In genomic region chr3:197794115-197794514, GRCh38 we compare ENCODE assay signal across 21 cellular contexts. TPM values are rescaled to one million over a fixed set of nuclear protein-coding genes. Genes with fewer than 3 reads are reported as not detected.
A peak's percentile ranks its signal among the peaks of the same experiment; 100 is the strongest.
DNase-seq lines count a peak whose midpoint lies in the region; ATAC-seq and TF ChIP-seq lines count a peak whose summit lies in the region.
"Had no signal": no experiment of that assay in that cellular context is flagged by ENCODE, and none has a peak within 500 bp of the region (broad histone marks: within the 10 kb centered on the region; RNA-seq: fewer than 3 reads in every experiment).

No MANE protein-coding gene starts in this region.

- TF ChIP-seq CTCF in Loucy (conservative IDR thresholded peaks at IDR 0.05; ENCODE audit: low read length) = no peak

- H3K27me3 ChIP-seq in Loucy (ENCODE audit: insufficient read depth, low read length, poor library complexity, severe bottlenecking) (no peaks in the 10 kb centered on the region), endocrine pancreas (ENCODE audit: control insufficient read depth, insufficient read depth, low read length) (no peaks in the 10 kb centered on the region)
- H3K27me3 ChIP-seq: stomach had no signal

- H3K9me3 Mint-ChIP-seq in activated T-cell treated with anti-CD3 and anti-CD28 coated beads, Interleukin-2, amount 50 U/mL, for 4 hours = no peaks in the 10 kb centered on the region
- no peaks in the 10 kb centered on the region for H3K9me3 Mint-ChIP-seq in stimulated activated naive B cell treated with anti-CD40 and anti-IgM and Interleukin-4, amounts not matched to agents 10 μg/mL and 1 μg/mL and 100 μg/mL, for 72 hours
- H3K9me3 Mint-ChIP-seq: activated CD8-positive, alpha-beta T cell treated with anti-CD3 and anti-CD28 coated beads for 36 hours; activated naive CD4-positive, alpha-beta T cell treated with anti-CD3 and anti-CD28 coated beads, Interleukin-2, amount 10 ng/mL, durations not matched to agents 7 days and 5 days; effector memory CD8-positive, alpha-beta T cell had no signal

- H3K36me3 ChIP-seq in Loucy (ENCODE audit: insufficient read depth, low read length) = no peaks in the 10 kb centered on the region
- H3K36me3 ChIP-seq in endocrine pancreas (ENCODE audit: control insufficient read depth, insufficient read depth, low read length) = no peaks in the 10 kb centered on the region
- H3K36me3 ChIP-seq: stomach had no signal

- H3K27me3 Mint-ChIP-seq in activated T-cell treated with anti-CD3 and anti-CD28 coated beads, Interleukin-2, amount 50 U/mL, for 4 hours (ENCODE audit: low read depth) = no peaks in the 10 kb centered on the region
- no peaks in the 10 kb centered on the region for H3K27me3 Mint-ChIP-seq in stimulated activated naive B cell treated with anti-CD40 and anti-IgM and Interleukin-4, amounts not matched to agents 10 μg/mL and 1 μg/mL and 100 μg/mL, for 72 hours
- H3K27me3 Mint-ChIP-seq: activated CD8-positive, alpha-beta T cell treated with anti-CD3 and anti-CD28 coated beads for 36 hours; activated naive CD4-positive, alpha-beta T cell treated with anti-CD3 and anti-CD28 coated beads, Interleukin-2, amount 10 ng/mL, durations not matched to agents 7 days and 5 days; effector memory CD8-positive, alpha-beta T cell had no signal

- H3K4me1 ChIP-seq in Loucy (ENCODE audit: insufficient read depth, low read length, poor library complexity, severe bottlenecking) (peaks cover 47% of the 10 kb centered on the region), endocrine pancreas (ENCODE audit: control insufficient read depth, insufficient read depth, low read length) (peaks cover 6% of the 10 kb centered on the region)

- H3K36me3 Mint-ChIP-seq in activated T-cell treated with anti-CD3 and anti-CD28 coated beads, Interleukin-2, amount 50 U/mL, for 4 hours (ENCODE audit: insufficient read depth) = peaks cover 6% of the 10 kb centered on the region
- H3K36me3 Mint-ChIP-seq in stimulated activated naive B cell treated with anti-CD40 and anti-IgM and Interleukin-4, amounts not matched to agents 10 μg/mL and 1 μg/mL and 100 μg/mL, for 72 hours = peaks cover 8 to 37% of the 10 kb centered on the region in 2 donors

- H3K4me3 Mint-ChIP-seq in activated T-cell treated with anti-CD3 and anti-CD28 coated beads, Interleukin-2, amount 50 U/mL, for 4 hours = peak overlapping the region; percentile 24
- H3K4me3 Mint-ChIP-seq in stimulated activated naive B cell treated with anti-CD40 and anti-IgM and Interleukin-4, amounts not matched to agents 10 μg/mL and 1 μg/mL and 100 μg/mL, for 72 hours = peak overlapping the region; percentile 41 to 62
- H3K4me3 Mint-ChIP-seq: activated naive CD4-positive, alpha-beta T cell treated with anti-CD3 and anti-CD28 coated beads, Interleukin-2, amount 10 ng/mL, durations not matched to agents 7 days and 5 days had no signal

- no peak overlapping the region for H2AFZ ChIP-seq in Loucy (ENCODE audit: low read length)

- peaks cover 75% of the 10 kb centered on the region for H3K79me2 ChIP-seq in Loucy (ENCODE audit: insufficient read depth, low read length)

- H3K9ac ChIP-seq in Loucy (ENCODE audit: low read depth, low read length, poor library complexity, severe bottlenecking) (no peak overlapping the region), endocrine pancreas (ENCODE audit: control insufficient read depth, insufficient read depth, low read length) (no peak overlapping the region)
- H3K9ac ChIP-seq: KMS-11 had no signal

- H3K4me3 ChIP-seq in Loucy (ENCODE audit: low read length, poor library complexity, severe bottlenecking) = peak overlapping the region; percentile 65
- peak overlapping the region; percentile 45 for H3K4me3 ChIP-seq in endocrine pancreas (ENCODE audit: control insufficient read depth, insufficient read depth, low read length)
- H3K4me3 ChIP-seq: stomach had no signal

- H3K9me2 ChIP-seq in Loucy (replicated peaks; ENCODE audit: low read depth, low read length) = no peaks in the 10 kb centered on the region

- no peak for ATAC-seq in activated T-cell treated with anti-CD3 and anti-CD28 coated beads, Interleukin-2, amount 50 U/mL, for 4 hours
- ATAC-seq in stimulated activated naive B cell treated with anti-CD40 and anti-IgM and Interleukin-4, amounts not matched to agents 10 μg/mL and 1 μg/mL and 100 μg/mL, for 72 hours (replicated peaks) = peak; percentile 17 to 18
- ATAC-seq in GM18511 (IDR thresholded peaks at IDR 0.05; ENCODE audit: unreplicated experiment) = no peak
- ATAC-seq: left ventricle myocardium superior had no signal

- peaks cover 63% of the 10 kb centered on the region for H3K4me1 Mint-ChIP-seq in activated T-cell treated with anti-CD3 and anti-CD28 coated beads, Interleukin-2, amount 50 U/mL, for 4 hours (ENCODE audit: low read depth)
- peaks cover 39 to 78% of the 10 kb centered on the region in 2 donors for H3K4me1 Mint-ChIP-seq in stimulated activated naive B cell treated with anti-CD40 and anti-IgM and Interleukin-4, amounts not matched to agents 10 μg/mL and 1 μg/mL and 100 μg/mL, for 72 hours

- H4K20me1 ChIP-seq in Loucy (ENCODE audit: insufficient read depth, low read length, poor library complexity, severe bottlenecking) = peaks cover 12% of the 10 kb centered on the region

- peak overlapping the region; percentile 72 for H3K4me2 ChIP-seq in Loucy (ENCODE audit: low read depth, low read length, poor library complexity, severe bottlenecking)
- H3K4me2 ChIP-seq: KMS-11 had no signal

- no peak for DNase-seq in activated T-cell treated with anti-CD3 and anti-CD28 coated beads, Interleukin-2, amount 50 U/mL, for 4 hours
- no peak for DNase-seq in activated T-cell treated with anti-CD3 and anti-CD28 coated beads, Interleukin-2, amount 50 U/mL, for 48 hours
- no peak for DNase-seq in stimulated activated naive B cell treated with anti-CD40 and anti-IgM and Interleukin-4, amounts not matched to agents 10 μg/mL and 1 μg/mL and 100 μg/mL, for 72 hours
- DNase-seq in NCI-H1694 treated with DMSO at 0.1 percent for 48 hours (lab: John Stamatoyannopoulos, UW) (no peak), DMS53 (lab: John Stamatoyannopoulos, UW) (no peak)
- DNase-seq: activated CD4-positive, CD25-positive, alpha-beta regulatory T cell; activated CD8-positive, alpha-beta T cell treated with anti-CD3 and anti-CD28 coated beads for 36 hours; activated naive CD4-positive, alpha-beta T cell treated with anti-CD3 and anti-CD28 coated beads, Interleukin-2, amount 10 ng/mL, durations not matched to agents 7 days and 5 days; activated T-cell treated with anti-CD3 and anti-CD28 coated beads, Interleukin-2, amount 50 U/mL, for 1 hour; DMS153; effector memory CD8-positive, alpha-beta T cell; left ventricle myocardium superior; NCI-H1105; NCI-H524; stimulated activated CD4-positive, alpha-beta T cell treated with anti-CD3 and anti-CD28 coated beads, Interleukin-2, amount 100 ng/mL, for 24 hours; stomach; T-helper 2 cell had no signal

- peak overlapping the region; percentile 59 for H3K27ac Mint-ChIP-seq in stimulated activated naive B cell treated with anti-CD40 and anti-IgM and Interleukin-4, amounts not matched to agents 10 μg/mL and 1 μg/mL and 100 μg/mL, for 72 hours

- no peaks in the 10 kb centered on the region for H3K9me3 ChIP-seq in Loucy (ENCODE audit: insufficient read depth, low read depth, low read length)
- H3K9me3 ChIP-seq in endocrine pancreas (ENCODE audit: control insufficient read depth, low read length) = no peaks in the 10 kb centered on the region
- H3K9me3 ChIP-seq: stomach had no signal

- no peaks in the 10 kb centered on the region for H3F3A ChIP-seq in Loucy (ENCODE audit: low read depth)

RNA-seq across cellular contexts. Expression of gene LRCH3, which starts 3.1 kb away (rescaled TPM):
- 10 to 100 TPM; 33.7 to 43.9 (median 38.5) TPM for total RNA-seq in activated T-cell treated with anti-CD3 and anti-CD28 coated beads, Interleukin-2, amount 50 U/mL, for 4 hours

RNA-seq across cellular contexts. Expression of gene FYTTD1, which starts 44.4 kb away (rescaled TPM):
- total RNA-seq in activated T-cell treated with anti-CD3 and anti-CD28 coated beads, Interleukin-2, amount 50 U/mL, for 4 hours = 10 to 100 TPM; 40.8 to 46.5 (median 43.3) TPM

RNA-seq across cellular contexts. Expression of gene RUBCN, which starts 57.4 kb away (rescaled TPM):
- 10 to 100 TPM; 36.9 to 47.0 (median 39.5) TPM for total RNA-seq in activated T-cell treated with anti-CD3 and anti-CD28 coated beads, Interleukin-2, amount 50 U/mL, for 4 hours

Comparison
In these comparisons a context has a peak if more than half of its experiments do, and no peak if none do; other contexts are left out.
1. ATAC-seq: peak in stimulated activated naive B cell treated with anti-CD40 and anti-IgM and Interleukin-4, amounts not matched to agents 10 μg/mL and 1 μg/mL and 100 μg/mL, for 72 hours (2 of 2); none in activated T-cell treated with anti-CD3 and anti-CD28 coated beads, Interleukin-2, amount 50 U/mL, for 4 hours (0 of 2) and GM18511 (single experiment).